ENCODE assay signal across 34 cellular contexts in genomic region chr1:238674331-238674730, GRCh38.
"Had no signal": no experiment of that assay in that cellular context is flagged by ENCODE, and none has a peak within 500 bp of the region (broad histone marks: within the 10 kb centered on the region; RNA-seq: fewer than 3 reads in every experiment).

No MANE protein-coding gene starts in this region.

- DNase-seq: activated B cell treated with CpG ODN at 0.5 μM for 24 hours; activated CD4-positive, alpha-beta memory T cell treated with anti-CD3 and anti-CD28 coated beads for 36 hours; activated CD4-positive, alpha-beta T cell treated with anti-CD3 and anti-CD28 coated beads for 4 hours; activated CD4-positive, alpha-beta T cell treated with anti-CD3 and anti-CD28 coated beads, Interleukin-2, amount 50 U/mL, for 1 hour; activated CD4-positive, CD25-positive, alpha-beta regulatory T cell treated with anti-CD3 and anti-CD28 coated beads, Interleukin-2, amount 50 U/mL, for 72 hours; activated CD8-positive, alpha-beta memory T cell treated with anti-CD3 and anti-CD28 coated beads for 24 hours; activated CD8-positive, alpha-beta memory T cell treated with anti-CD3 and anti-CD28 coated beads, Interleukin-2, amount 10 ng/mL, durations not matched to agents 7 days and 5 days; activated CD8-positive, alpha-beta memory T cell treated with anti-CD3 and anti-CD28 coated beads, Interleukin-2, amount 50 U/mL, for 48 hours; activated effector memory CD4-positive, alpha-beta T cell treated with Interleukin-2 at 50 U/mL for 16 hours; activated naive CD4-positive, alpha-beta T cell treated with anti-CD3 and anti-CD28 coated beads, Interleukin-2, amount 10 ng/mL, durations not matched to agents 7 days and 5 days; activated naive CD8-positive, alpha-beta T cell treated with anti-CD3 and anti-CD28 coated beads, Interleukin-2, amount 50 U/mL, for 24 hours; activated T-cell treated with anti-CD3 and anti-CD28 coated beads, Interleukin-2, amount 50 U/mL, for 48 hours; anterior cingulate cortex; central memory CD4-positive, alpha-beta T cell; Kasumi-1; KBM-7; NCI-H1092 treated with DMSO at 0.1 percent for 48 hours; NCI-H1417; NCI-H146; NCI-H187; NCI-H2029 treated with DMSO at 0.1 percent for 48 hours; NCI-H2171 treated with DMSO at 0.1 percent for 48 hours; NCI-H2227 treated with DMSO at 0.1 percent for 48 hours; NCI-H446 treated with DMSO at 0.1 percent for 48 hours; NCI-H524; NCI-H69; NCI-H82; RPMI8226; SHP77 treated with DMSO at 0.1 percent for 48 hours; T-cell; T-helper 17 cell had no signal

- ATAC-seq: activated CD8-positive, alpha-beta memory T cell treated with anti-CD3 and anti-CD28 coated beads, Interleukin-2, amount 10 ng/mL, durations not matched to agents 7 days and 5 days; activated naive CD8-positive, alpha-beta T cell treated with anti-CD3 and anti-CD28 coated beads, Interleukin-2, amount 50 U/mL, for 24 hours; Panc1; SK-N-SH treated with all-trans-retinoic acid at 6 μM for 48 hours; T-cell; T-helper 17 cell had no signal

- H3K27ac ChIP-seq: VCaP had no signal
